10 cellular contexts compared by ENCODE assay signal in genomic region chr17:82858376-82859126, GRCh38. TPM values are rescaled to one million over a fixed set of nuclear protein-coding genes. Genes with fewer than 3 reads are reported as not detected.
DNase-seq lines count a peak whose midpoint lies in the region; FAIRE-seq and TF ChIP-seq lines count a peak whose summit lies in the region.
"Had no signal": no experiment of that assay in that cellular context is flagged by ENCODE, and none has a peak within 500 bp of the region (broad histone marks: within the 10 kb centered on the region; RNA-seq: fewer than 3 reads in every experiment).

No MANE protein-coding gene starts in this region.

- POLR2A ChIA-PET in activated CD4-positive, alpha-beta T cell treated with anti-CD3 and anti-CD28 coated beads, Interleukin-2, amount 10 ng/mL, durations not matched to agents 7 days and 5 days (lab: Charles Lee): interaction anchor here (0.6 kb wide), 1 partner anchor 1967 kb away, joined by 6 read pairs; no protein-coding TSS in a partner anchor
- POLR2A ChIA-PET in endothelial cell of umbilical vein (lab: Charles Lee) (no interaction called here), HEK293T (lab: Yijun Ruan, JAX) (no interaction called here)

- H2AFZ ChIP-seq in endothelial cell of umbilical vein (ENCODE audit: low read depth, low read length): no peak overlapping the region

- peaks cover 16% of the 10 kb centered on the region for H3K4me1 ChIP-seq in endothelial cell of umbilical vein (ENCODE audit: control insufficient read depth, extremely low read depth, insufficient read depth, low read length)

- H3K27me3 ChIP-seq in H7 (ENCODE audit: control insufficient read depth, insufficient read depth, low read length): no peaks in the 10 kb centered on the region
- H3K27me3 ChIP-seq in endothelial cell of umbilical vein (ENCODE audit: control insufficient read depth in 2 of 2, insufficient read depth in 2 of 2, low read length in 2 of 2): no peaks in the 10 kb centered on the region

- in situ Hi-C loops in ACHN (cut with HindIII; ENCODE audit: low pct_ligation_motif_present, low pct_unique_long_range_greater_than_20kb, low sequenced_read_pairs): no loop called here

- no peaks in the 10 kb centered on the region for H3K9me3 Mint-ChIP-seq in activated CD4-positive, alpha-beta T cell treated with anti-CD3 and anti-CD28 coated beads, Interleukin-2, amount 10 ng/mL, durations not matched to agents 7 days and 5 days

- intact Hi-C loops in endothelial cell of umbilical vein (cut with micrococcal nuclease): no loop called here

- FAIRE-seq in endothelial cell of umbilical vein (lab: Jason Lieb, UNC): no peak

- H3K36me3 ChIP-seq in H7 (replicated peaks; ENCODE audit: control insufficient read depth, insufficient read depth, low read length) (peaks cover 2% of the 10 kb centered on the region), endothelial cell of umbilical vein (ENCODE audit: control insufficient read depth in 2 of 2, extremely low read depth in 1 of 2, insufficient read depth in 2 of 2, low read length in 2 of 2) (peaks cover 4 to 7% of the 10 kb centered on the region in 2 experiments)

- H3K27me3 Mint-ChIP-seq in activated CD4-positive, alpha-beta T cell treated with anti-CD3 and anti-CD28 coated beads, Interleukin-2, amount 10 ng/mL, durations not matched to agents 7 days and 5 days: no peaks in the 10 kb centered on the region

- peaks cover 62% of the 10 kb centered on the region for H3K4me1 Mint-ChIP-seq in activated CD4-positive, alpha-beta T cell treated with anti-CD3 and anti-CD28 coated beads, Interleukin-2, amount 10 ng/mL, durations not matched to agents 7 days and 5 days

- H3K9me3 ChIP-seq in endothelial cell of umbilical vein (replicated peaks; ENCODE audit: control insufficient read depth, insufficient read depth, low read length): no peaks in the 10 kb centered on the region

- H3K79me2 ChIP-seq in endothelial cell of umbilical vein (ENCODE audit: control insufficient read depth, insufficient read depth, low read length): peaks cover 41% of the 10 kb centered on the region

- H3K9ac ChIP-seq in endothelial cell of umbilical vein (replicated peaks; ENCODE audit: extremely low read depth, insufficient read depth, low read length): no peak overlapping the region

- dilution Hi-C loops in endothelial cell of umbilical vein (cut with MboI; ENCODE audit: extremely low pct_ligation_motif_present, low sequenced_read_pairs): no loop called here

- no peaks in the 10 kb centered on the region for H4K20me1 ChIP-seq in endothelial cell of umbilical vein (replicated peaks; ENCODE audit: control insufficient read depth, extremely low read depth, insufficient read depth, low read length)

- CTCF ChIA-PET in activated CD4-positive, alpha-beta T cell treated with anti-CD3 and anti-CD28 coated beads, Interleukin-2, amount 10 ng/mL, durations not matched to agents 7 days and 5 days (lab: Charles Lee): interaction anchor here (0.6 to 1.1 kb wide), 2 partner anchors 12 to 87 kb away, joined by 3 read pairs; no protein-coding TSS in a partner anchor
- CTCF ChIA-PET in endothelial cell of umbilical vein (lab: Charles Lee): interaction anchor here (1.4 kb wide), 1 partner anchor 14 kb away, joined by 4 read pairs; no protein-coding TSS in a partner anchor
- CTCF ChIA-PET in HEK293T (lab: Yijun Ruan, JAX): interaction anchor here (0.6 kb wide), 1 partner anchor 55 kb away, joined by 3 read pairs; no protein-coding TSS in a partner anchor

- no peak for TF ChIP-seq POLR2A in endothelial cell of umbilical vein (IDR thresholded peaks at IDR 0.05; ENCODE audit: low read depth, low read length)

- no peak overlapping the region for H3K4me2 ChIP-seq in endothelial cell of umbilical vein (ENCODE audit: insufficient read depth, low read length)

- no peak for TF ChIP-seq CTCF in endothelial cell of umbilical vein (IDR thresholded peaks at IDR 0.05; ENCODE audit: extremely low read depth in 1 of 2, insufficient read depth in 1 of 2, low read depth in 1 of 2, low read length in 2 of 2)
- TF ChIP-seq CTCF in foreskin fibroblast (IDR thresholded peaks at IDR 0.05; ENCODE audit: low read depth, low read length): no peak

- H3K27ac Mint-ChIP-seq in activated CD4-positive, alpha-beta T cell treated with anti-CD3 and anti-CD28 coated beads, Interleukin-2, amount 10 ng/mL, durations not matched to agents 7 days and 5 days: peak overlapping the region; percentile 98

- no TSS peak for BruUV-seq in endothelial cell of umbilical vein (replicated peaks; lab: Mats Ljungman, UMichigan)

- H3K4me3 ChIP-seq in H7 (ENCODE audit: insufficient read depth, low read depth, low read length): no peak overlapping the region
- H3K4me3 ChIP-seq in endothelial cell of umbilical vein (replicated peaks in 1 of 3; ENCODE audit: insufficient read depth in 1 of 3, low read depth in 1 of 3, low read length in 3 of 3): no peak overlapping the region
- H3K4me3 ChIP-seq in skin epidermis: no peak overlapping the region
- H3K4me3 ChIP-seq in foreskin fibroblast (ENCODE audit: low read depth in 1 of 2, low read length in 2 of 2): no peak overlapping the region

- peaks cover 23% of the 10 kb centered on the region for H3K36me3 Mint-ChIP-seq in activated CD4-positive, alpha-beta T cell treated with anti-CD3 and anti-CD28 coated beads, Interleukin-2, amount 10 ng/mL, durations not matched to agents 7 days and 5 days (ENCODE audit: low read depth)

- H3K27ac ChIP-seq in endothelial cell of umbilical vein (ENCODE audit: insufficient read depth, low read depth, low read length) (peak overlapping the region; percentile 80), skin epidermis (peak overlapping the region in 20 of 21 experiments; percentile 53 to 95 (median 86))

- no peaks in the 10 kb centered on the region for H3K9me1 ChIP-seq in endothelial cell of umbilical vein (replicated peaks; ENCODE audit: control insufficient read depth, extremely low read depth, insufficient read depth, low read length)

- H3K4me3 Mint-ChIP-seq in activated CD4-positive, alpha-beta T cell treated with anti-CD3 and anti-CD28 coated beads, Interleukin-2, amount 10 ng/mL, durations not matched to agents 7 days and 5 days: peak overlapping the region; percentile 80

- peak; percentile 65 for DNase-seq in H7
- no peak for DNase-seq in activated CD4-positive, alpha-beta T cell treated with anti-CD3 and anti-CD28 coated beads, Interleukin-2, amount 10 ng/mL, durations not matched to agents 7 days and 5 days
- DNase-seq in endothelial cell of umbilical vein (ENCODE audit: low read depth, low spot score): no peak
- no peak for DNase-seq in HEK293T (ENCODE audit: extremely low spot score)
- no peak for DNase-seq in NCI-H2107 treated with DMSO at 0.1 percent for 48 hours (lab: John Stamatoyannopoulos, UW; ENCODE audit: unreplicated experiment)
- DNase-seq in ACHN: no peak
- no peak for DNase-seq in foreskin fibroblast
- DNase-seq: hippocampal formation had no signal

TF ChIP-seq in endothelial cell of umbilical vein, 7 proteins besides CTCF, POLR2A, EP300 and RAD21:
- TF ChIP-seq MAX (IDR thresholded peaks at IDR 0.05; ENCODE audit: insufficient read depth, insufficient read length) (no peak), POLR2AphosphoS5 (IDR thresholded peaks at IDR 0.05; ENCODE audit: insufficient read depth, low read depth, low read length) (no peak), JUN (IDR thresholded peaks at IDR 0.05; ENCODE audit: borderline replicate concordance, insufficient read depth, insufficient read length, low read depth) (no peak), GATA2 (IDR thresholded peaks at IDR 0.05; ENCODE audit: insufficient read depth, insufficient read length, low read depth, low read length) (no peak), FOS (IDR thresholded peaks at IDR 0.05; ENCODE audit: borderline replicate concordance, insufficient read depth, low read length) (no peak), MYC (IDR thresholded peaks at IDR 0.05; ENCODE audit: low read depth, low read length) (no peak), EZH2 (IDR thresholded peaks at IDR 0.05; ENCODE audit: borderline replicate concordance, low read depth, low read length, severe bottlenecking) (no peak)
TF ChIP-seq in endothelial cell of umbilical vein: peak in this region for 0.

TF ChIP-seq in HEK293T, 16 proteins besides CTCF, POLR2A, EP300 and RAD21 (continues in another document):
- no peak for TF ChIP-seq SUZ12 (IDR thresholded peaks at IDR 0.05)
- TF ChIP-seq BHLHE40 (IDR thresholded peaks at IDR 0.05; ENCODE audit: borderline replicate concordance): no peak
- TF ChIP-seq PKNOX1 (IDR thresholded peaks at IDR 0.05): no peak
- no peak for TF ChIP-seq LEF1 (IDR thresholded peaks at IDR 0.05; ENCODE audit: borderline replicate concordance)
- TF ChIP-seq ARNT (IDR thresholded peaks at IDR 0.05): no peak
- no peak for TF ChIP-seq FOXK2 (IDR thresholded peaks at IDR 0.05)
- no peak for TF ChIP-seq ZNF384 (IDR thresholded peaks at IDR 0.05)
- no peak for TF ChIP-seq ELF4 (IDR thresholded peaks at IDR 0.05)
- no peak for TF ChIP-seq SP1 (IDR thresholded peaks at IDR 0.05)
- TF ChIP-seq L3MBTL2 (conservative IDR thresholded peaks at IDR 0.05): no peak
- no peak for TF ChIP-seq TARDBP (IDR thresholded peaks at IDR 0.05)
- no peak for TF ChIP-seq NFRKB (IDR thresholded peaks at IDR 0.05)
- TF ChIP-seq FOXA1 (IDR thresholded peaks at IDR 0.05): no peak
- TF ChIP-seq FOXM1 (IDR thresholded peaks at IDR 0.05; ENCODE audit: borderline replicate concordance): no peak

RNA-seq across cellular contexts. Expression of gene ZNF750, which starts 18.7 kb away (rescaled TPM):
- total RNA-seq in H7 (2014; rRNA removed; shearing (Covaris generic)): not detected in 2 replicates
- not detected for total RNA-seq in activated CD4-positive, alpha-beta T cell treated with anti-CD3 and anti-CD28 coated beads, Interleukin-2, amount 10 ng/mL, durations not matched to agents 7 days and 5 days
- total RNA-seq in endothelial cell of umbilical vein: 0.23 and 0.80 TPM in 2 replicates
- polyA plus RNA-seq in endothelial cell of umbilical vein: 0.15 and 0.22 TPM in 2 replicates
- polyA plus RNA-seq in endothelial cell of umbilical vein (2011; cell fraction: cytosol; rRNA removed): 0.22 and 0.25 TPM in 2 replicates
- polyA plus RNA-seq in endothelial cell of umbilical vein (2011; cell fraction: nucleus; rRNA removed): 0.84 and 1.1 TPM in 2 replicates
- polyA plus RNA-seq in endothelial cell of umbilical vein (2012): 0.10 and 0.19 TPM in 2 replicates
- polyA minus RNA-seq in endothelial cell of umbilical vein: 0.34 TPM in 2 replicates
- not detected for polyA minus RNA-seq in endothelial cell of umbilical vein (2011; cell fraction: cytosol; rRNA and poly(A)+ RNA removed)
- 0.19 TPM in 2 replicates for polyA minus RNA-seq in endothelial cell of umbilical vein (2011; cell fraction: nucleus; rRNA and poly(A)+ RNA removed)
- total RNA-seq: T-helper 2 cell treated with Interferon-gamma antibody and Interleukin-4, amounts not matched to agents 100 ng/mL and 5 ng/mL, for 36 hours had no signal
